In the genomic region with DNA sequence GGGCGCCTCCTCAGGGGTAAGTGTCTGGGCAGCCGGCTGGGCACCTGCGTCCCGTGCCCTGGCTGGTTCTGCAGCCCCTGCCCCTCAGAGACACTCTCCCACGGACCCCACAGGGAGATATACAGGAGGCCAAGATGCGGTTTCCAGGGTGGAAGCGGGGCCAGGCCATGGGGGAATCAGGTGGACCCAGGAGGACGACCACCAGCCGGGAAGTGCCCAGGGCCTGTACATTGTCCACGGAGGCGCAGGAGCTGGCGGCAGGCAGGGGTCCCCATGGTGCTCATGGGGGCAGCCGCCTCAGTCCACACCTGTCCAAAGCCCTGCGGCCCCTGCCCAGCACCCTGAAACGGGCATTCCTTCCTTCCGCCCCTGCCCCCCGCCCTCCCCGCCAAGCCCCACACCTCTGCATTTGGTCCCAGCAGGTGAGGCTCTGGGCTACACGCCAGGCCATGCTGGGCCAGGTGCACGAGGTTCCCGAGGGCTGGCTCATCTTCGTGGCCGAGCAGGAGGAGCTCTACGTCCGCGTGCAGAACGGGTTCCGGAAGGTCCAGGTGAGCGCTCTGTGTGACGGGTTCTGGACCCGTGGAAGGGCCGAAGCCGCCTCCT, we compare ENCODE assay signal across 14 cellular contexts. TPM values are rescaled to one million over a fixed set of nuclear protein-coding genes. Genes with fewer than 3 reads are reported as not detected.
A peak's percentile ranks its signal among the peaks of the same experiment; 100 is the strongest.
DNase-seq lines count a peak whose midpoint lies in the region; ATAC-seq and TF ChIP-seq lines count a peak whose summit lies in the region.
"Had no signal": no experiment of that assay in that cellular context is flagged by ENCODE, and none has a peak within 500 bp of the region (broad histone marks: within the 10 kb centered on the region; RNA-seq: fewer than 3 reads in every experiment).

No MANE protein-coding gene starts in this region.

- TF ChIP-seq EP300 in sigmoid colon (IDR thresholded peaks at IDR 0.05) = no peak

- WGBS in sigmoid colon, 2 donors = 29 to 77% methylated on average over 33 of the region's 33 CpGs

- H3K27me3 ChIP-seq in sigmoid colon = no peaks in the 10 kb centered on the region

- no peak for TF ChIP-seq POLR2A in sigmoid colon (IDR thresholded peaks at IDR 0.05)

- H3K4me3 ChIP-seq in sigmoid colon = no peak overlapping the region
- H3K4me3 ChIP-seq: skin epidermis had no signal

- H3K4me1 ChIP-seq in sigmoid colon = no peaks in the 10 kb centered on the region

- no peaks in the 10 kb centered on the region for H3K9me3 ChIP-seq in sigmoid colon

- peaks cover 0 to 26% (median 0%) of the 10 kb centered on the region in 4 donors for H3K36me3 ChIP-seq in sigmoid colon

- ATAC-seq in left ventricle myocardium superior = no peak
- ATAC-seq: stimulated activated effector memory CD8-positive, alpha-beta T cell treated with anti-CD3 and anti-CD28 coated beads, Interleukin-12 subunit alpha, Interleukin-12 subunit beta, amount 100 ng/mL, for 72 hours had no signal

- no peak for TF ChIP-seq CTCF in sigmoid colon (IDR thresholded peaks at IDR 0.05)

- DNase-seq in NCI-H1417 (lab: John Stamatoyannopoulos, UW) (peak in 2 of 3 experiments; percentile 49 to 67), NCI-H1417 treated with DMSO at 0.1 percent for 48 hours (lab: John Stamatoyannopoulos, UW) (no peak), NCI-H69 (lab: John Stamatoyannopoulos, UW) (peak; percentile 91), left ventricle myocardium superior (peak; percentile 28), sigmoid colon (peak; percentile 62), SW 1271 (lab: John Stamatoyannopoulos, UW) (no peak), GM19238 (ENCODE audit: insufficient read length, low spot score) (no peak), midbrain (lab: John Stamatoyannopoulos, UW) (no peak)
- DNase-seq: activated CD4-positive, alpha-beta memory T cell treated with anti-CD3 and anti-CD28 coated beads for 36 hours; activated T-cell treated with anti-CD3 and anti-CD28 coated beads, Interleukin-2, amount 50 U/mL, for 72 hours; CD4-positive, alpha-beta T cell; EL had no signal

- intact Hi-C loops in left ventricle myocardium superior (cut with micrococcal nuclease) (no loop called here), sigmoid colon (cut with DNase I) (no loop called here)

- no peak overlapping the region for H3K27ac ChIP-seq in sigmoid colon
- H3K27ac ChIP-seq: skin epidermis had no signal

RNA-seq across cellular contexts. Expression of a gene that starts 36.7 kb away (rescaled TPM):
- 7.6 TPM for total RNA-seq in left ventricle myocardium superior
- total RNA-seq in sigmoid colon = 1 to 10 TPM; 2.1 to 6.4 (median 2.5) TPM
- 10 to 100 TPM in 1 of 3 donors, 1 to 10 TPM in 2; 1.8 to 10.7 (median 3.2) TPM for polyA plus RNA-seq in sigmoid colon

Comparison
In these comparisons a context has a peak if more than half of its experiments do, and no peak if none do; other contexts are left out.
1. DNase-seq: peak in NCI-H1417 (2 of 3), NCI-H69 (single experiment), left ventricle myocardium superior (single experiment) and sigmoid colon (single experiment); none in NCI-H1417 treated with DMSO at 0.1 percent for 48 hours (single experiment), SW 1271 (0 of 2), GM19238 (single experiment) and midbrain (single experiment).